ENCODE assay signal across 8 cellular contexts in genomic region chr10:95273393-95274312, GRCh38. TPM values are rescaled to one million over a fixed set of nuclear protein-coding genes. Genes with fewer than 3 reads are reported as not detected.
DNase-seq lines count a peak whose midpoint lies in the region; ATAC-seq and TF ChIP-seq lines count a peak whose summit lies in the region.

No MANE protein-coding gene starts in this region.

- H3K4me3 ChIP-seq in choroid plexus epithelial cell (ENCODE audit: low read depth, low read length), result no peak overlapping the region
- H3K4me3 ChIP-seq in right lobe of liver, result no peak overlapping the region
- H3K4me3 ChIP-seq in tibial nerve, result no peak overlapping the region

- H3K27ac ChIP-seq in right lobe of liver (peak overlapping the region; percentile 76 to 92 (median 85)), tibial nerve (peak overlapping the region; percentile 34 to 92 (median 76))

- H3K9me3 ChIP-seq in right lobe of liver (no peaks in the 10 kb centered on the region), tibial nerve (no peaks in the 10 kb centered on the region)

- TF ChIP-seq CTCF in choroid plexus epithelial cell (conservative IDR thresholded peaks at IDR 0.05; ENCODE audit: low read depth, low read length), result no peak
- peak in 1 of 4 donors; percentile 7 for TF ChIP-seq CTCF in right lobe of liver (IDR thresholded peaks at IDR 0.05)
- no peak for TF ChIP-seq CTCF in tibial nerve (IDR thresholded peaks at IDR 0.05)

- peak; percentile 56 to 93 for TF ChIP-seq EP300 in tibial nerve (IDR thresholded peaks at IDR 0.05)

- H3K27me3 ChIP-seq in right lobe of liver, result no peaks in the 10 kb centered on the region
- no peaks in the 10 kb centered on the region for H3K27me3 ChIP-seq in tibial nerve

- TF ChIP-seq POLR2A in right lobe of liver (IDR thresholded peaks at IDR 0.05) (peak; percentile 25), tibial nerve (IDR thresholded peaks at IDR 0.05) (no peak)

- ATAC-seq in right lobe of liver (peak; percentile 85 to 94 (median 92)), HG03439 (IDR thresholded peaks at IDR 0.05; ENCODE audit: unreplicated experiment) (no peak)

- DNase-seq in HT1080 (ENCODE audit: low read depth) (peak; percentile 87), choroid plexus epithelial cell (ENCODE audit: low read depth) (peak; percentile 96), right lobe of liver (peak in 2 of 3 donors; percentile 53 to 80), tibial nerve (ENCODE audit: low spot score in 2 of 2) (peak in 1 of 2 donors; percentile 52), NCI-H510A (lab: John Stamatoyannopoulos, UW) (no peak), NCI-H2081 treated with DMSO at 0.1 percent for 48 hours (lab: John Stamatoyannopoulos, UW) (no peak), iPS-NIHi7 (ENCODE audit: extremely low spot score) (no peak)

- H3K4me1 ChIP-seq in right lobe of liver, result peaks cover 0 to 68% (median 16%) of the 10 kb centered on the region in 4 donors
- H3K4me1 ChIP-seq in tibial nerve, result peaks cover 0 to 47% (median 25%) of the 10 kb centered on the region in 4 donors

- no peaks in the 10 kb centered on the region for H3K36me3 ChIP-seq in right lobe of liver
- no peaks in the 10 kb centered on the region for H3K36me3 ChIP-seq in tibial nerve

- intact Hi-C loops in right lobe of liver (cut with DNase I), result no loop called here

- 18% methylated on average over 9 of the region's 13 CpGs for WGBS in right lobe of liver (ENCODE audit: insufficient coverage, low coverage, low lambda C conversion rate, missing lambda C conversion rate)
- WGBS in tibial nerve, 2 donors, result 42 to 45% methylated on average over 13 of the region's 13 CpGs

RNA-seq across cellular contexts. Expression of gene PDLIM1, which starts 17.1 kb away (rescaled TPM):
- 11.4 and 17.9 TPM in 2 replicates for total RNA-seq in HT1080 (2014; rRNA removed; shearing (Covaris generic))
- 80.7 and 84.4 TPM in 2 replicates for polyA plus RNA-seq in HT1080 (2015; cell fraction: cytosol; rRNA removed)
- 36.5 and 45.3 TPM in 2 replicates for polyA plus RNA-seq in HT1080 (2015; cell fraction: nucleus; rRNA removed)
- total RNA-seq in right lobe of liver, result 100 to 1,000 TPM in 1 of 6 experiments, 10 to 100 TPM in 5; 63.9 to 105 (median 82.1) TPM
- total RNA-seq in tibial nerve, result 100 to 1,000 TPM; 113 to 150 (median 128) TPM

Comparison
In these comparisons a context has a peak if more than half of its experiments do, and no peak if none do; other contexts are left out.
1. DNase-seq: peak in HT1080 (single experiment), choroid plexus epithelial cell (single experiment) and right lobe of liver (2 of 3); none in NCI-H510A (single experiment), NCI-H2081 treated with DMSO at 0.1 percent for 48 hours (single experiment) and iPS-NIHi7 (single experiment).